Comparison of ENCODE assay signal across 14 cellular contexts in the genomic region with DNA sequence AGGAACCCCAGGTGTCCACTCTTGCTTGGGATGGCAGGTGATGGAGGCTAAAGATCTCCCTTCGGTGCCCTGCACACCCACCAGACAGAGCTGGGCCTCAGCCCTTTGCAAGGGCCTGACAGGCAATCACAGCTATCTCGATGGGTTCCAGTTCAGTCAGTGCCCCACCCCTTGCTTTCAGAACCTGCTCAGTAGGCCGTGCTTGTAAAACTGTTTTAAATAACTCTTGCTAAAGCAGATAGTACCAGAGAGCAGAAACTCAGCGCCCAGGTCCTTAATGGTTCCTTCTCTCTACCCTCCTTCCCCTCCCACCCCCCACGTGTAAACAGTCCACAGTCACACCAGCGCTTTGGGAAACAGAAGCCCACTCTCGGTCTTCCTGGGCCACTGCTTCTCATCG. TPM values are rescaled to one million over a fixed set of nuclear protein-coding genes. Genes with fewer than 3 reads are reported as not detected.
DNase-seq lines count a peak whose midpoint lies in the region; ATAC-seq and TF ChIP-seq lines count a peak whose summit lies in the region.
"Had no signal": no experiment of that assay in that cellular context is flagged by ENCODE, and none has a peak within 500 bp of the region (broad histone marks: within the 10 kb centered on the region; RNA-seq: fewer than 3 reads in every experiment).

No MANE protein-coding gene starts in this region.

- peaks cover 18% of the 10 kb centered on the region for H3K4me1 Mint-ChIP-seq in T-helper 2 cell treated with Interferon-gamma antibody and Interleukin-4, amounts not matched to agents 5 μg/mL and 100 μg/mL, for 36 hours (ENCODE audit: low read depth)
- H3K4me1 Mint-ChIP-seq in glutamatergic neuron (ENCODE audit: low read depth, unreplicated experiment) = peaks cover 3% of the 10 kb centered on the region

- H3K27ac Mint-ChIP-seq in T-helper 2 cell treated with Interferon-gamma antibody and Interleukin-4, amounts not matched to agents 5 μg/mL and 100 μg/mL, for 36 hours = peak overlapping the region; percentile 65
- H3K27ac Mint-ChIP-seq in glutamatergic neuron (ENCODE audit: unreplicated experiment) = no peak overlapping the region

- ATAC-seq in HG03521 (IDR thresholded peaks at IDR 0.05; ENCODE audit: unreplicated experiment) (no peak), GM19035 (IDR thresholded peaks at IDR 0.05; ENCODE audit: unreplicated experiment) (no peak), GM21390 (IDR thresholded peaks at IDR 0.05; ENCODE audit: unreplicated experiment) (no peak)
- ATAC-seq: HCT116 had no signal

- H3K79me2 ChIP-seq in OCI-LY7 (ENCODE audit: insufficient read depth, low read depth, low read length) = no peaks in the 10 kb centered on the region

- H3K9me3 ChIP-seq in OCI-LY7 (ENCODE audit: low read length) (no peaks in the 10 kb centered on the region), prostate gland (no peaks in the 10 kb centered on the region)
- H3K9me3 ChIP-seq: gastrocnemius medialis, SJSA1 had no signal

- H3K27me3 ChIP-seq in prostate gland (replicated peaks; ENCODE audit: insufficient read depth) = no peaks in the 10 kb centered on the region
- H3K27me3 ChIP-seq: SJSA1 had no signal

- no TSS peak for BruUV-seq in OCI-LY7 (replicated peaks; lab: Mats Ljungman, UMichigan)

- no peaks in the 10 kb centered on the region for H4K20me1 ChIP-seq in OCI-LY7 (ENCODE audit: insufficient read depth, low read length)

- H2AFZ ChIP-seq in OCI-LY7 (ENCODE audit: low read length) = peak overlapping the region; percentile 85; the same call in 1 of the 2 replicates

- TF ChIP-seq CTCF in OCI-LY7 (conservative IDR thresholded peaks at IDR 0.05; ENCODE audit: low read length) = no peak
- no peak for TF ChIP-seq CTCF in glutamatergic neuron (IDR thresholded peaks at IDR 0.05; ENCODE audit: partially characterized antibody, unreplicated experiment)
- no peak for TF ChIP-seq CTCF in prostate gland (IDR thresholded peaks at IDR 0.05)

- H3K4me1 ChIP-seq in OCI-LY7 (ENCODE audit: insufficient read depth, low read length, poor library complexity, severe bottlenecking) (peaks cover 4% of the 10 kb centered on the region), prostate gland (replicated peaks) (peaks cover 14% of the 10 kb centered on the region)
- H3K4me1 ChIP-seq: gastrocnemius medialis had no signal

- intact Hi-C loops in OCI-LY7 (cut with micrococcal nuclease; ENCODE audit: unreplicated experiment) (no loop called here), prostate gland (cut with DNase I) (no loop called here)

- POLR2A ChIA-PET in OCI-LY7 (lab: Charles Lee) = no interaction called here

- H3K36me3 ChIP-seq in OCI-LY7 (ENCODE audit: insufficient read depth, low read length) (no peaks in the 10 kb centered on the region), prostate gland (no peaks in the 10 kb centered on the region)
- H3K36me3 ChIP-seq: gastrocnemius medialis, SJSA1 had no signal

- H3K9me2 ChIP-seq in OCI-LY7 (ENCODE audit: insufficient read depth, low read length) = no peaks in the 10 kb centered on the region

- H3K4me2 ChIP-seq in OCI-LY7 (ENCODE audit: low read length) = no peak overlapping the region

- CTCF ChIA-PET in OCI-LY7 (lab: Charles Lee; ENCODE audit: unreplicated experiment) = no interaction called here

- no peaks in the 10 kb centered on the region for H3K36me3 Mint-ChIP-seq in T-helper 2 cell treated with Interferon-gamma antibody and Interleukin-4, amounts not matched to agents 5 μg/mL and 100 μg/mL, for 36 hours (ENCODE audit: low read depth)
- no peaks in the 10 kb centered on the region for H3K36me3 Mint-ChIP-seq in glutamatergic neuron (ENCODE audit: unreplicated experiment)

- H3K27ac ChIP-seq in OCI-LY7 (ENCODE audit: low read depth, low read length, poor library complexity, severe bottlenecking) (no peak overlapping the region), prostate gland (peak overlapping the region; percentile 57 to 76)
- H3K27ac ChIP-seq: gastrocnemius medialis, SJSA1, VCaP had no signal

- H3K27me3 Mint-ChIP-seq in T-helper 2 cell treated with Interferon-gamma antibody and Interleukin-4, amounts not matched to agents 5 μg/mL and 100 μg/mL, for 36 hours (ENCODE audit: low read depth) = no peaks in the 10 kb centered on the region
- peaks cover 6% of the 10 kb centered on the region for H3K27me3 Mint-ChIP-seq in glutamatergic neuron (ENCODE audit: unreplicated experiment)

- no peak overlapping the region for H3K4me3 ChIP-seq in OCI-LY7 (ENCODE audit: low read depth, low read length, poor library complexity, severe bottlenecking)
- no peak overlapping the region for H3K4me3 ChIP-seq in prostate gland
- H3K4me3 ChIP-seq: gastrocnemius medialis, SJSA1 had no signal

- peak overlapping the region; percentile 67 for H3K4me3 Mint-ChIP-seq in T-helper 2 cell treated with Interferon-gamma antibody and Interleukin-4, amounts not matched to agents 5 μg/mL and 100 μg/mL, for 36 hours
- H3K4me3 Mint-ChIP-seq in glutamatergic neuron (ENCODE audit: unreplicated experiment) = peak overlapping the region; percentile 61

- peak; percentile 17 for TF ChIP-seq POLR2A in prostate gland (IDR thresholded peaks at IDR 0.05)

- DNase-seq in T-helper 2 cell treated with Interferon-gamma antibody and Interleukin-4, amounts not matched to agents 5 μg/mL and 100 μg/mL, for 36 hours (ENCODE audit: low spot score) = no peak
- DNase-seq in T-helper 2 cell (no peak), OCI-LY7 (ENCODE audit: low spot score) (no peak), glutamatergic neuron (no peak), prostate gland (ENCODE audit: low spot score) (peak; percentile 64)
- DNase-seq: 8988T; effector memory CD4-positive, alpha-beta T cell had no signal

- 57% methylated on average over 8 of the region's 8 CpGs for WGBS in prostate gland

- H3K9me3 Mint-ChIP-seq in T-helper 2 cell treated with Interferon-gamma antibody and Interleukin-4, amounts not matched to agents 5 μg/mL and 100 μg/mL, for 36 hours = no peaks in the 10 kb centered on the region
- peaks cover 9% of the 10 kb centered on the region for H3K9me3 Mint-ChIP-seq in glutamatergic neuron (ENCODE audit: unreplicated experiment)

RNA-seq across cellular contexts. Expression of a gene that starts 39.2 kb away (rescaled TPM):
- 0.03 TPM in 2 replicates for total RNA-seq in OCI-LY7 (2014; rRNA removed; shearing (Covaris generic))
- total RNA-seq in OCI-LY7 (2022) (not detected in 2 replicates), glutamatergic neuron (ENCODE audit: unreplicated experiment) (0.25 TPM), prostate gland (10 to 100 TPM; 30.8 to 45.9 TPM)
- total RNA-seq: SJSA1 had no signal

RNA-seq across cellular contexts. Expression of a gene that starts 52.9 kb away (rescaled TPM):
- total RNA-seq in OCI-LY7 (2014; rRNA removed; shearing (Covaris generic)) = 33.2 and 35.1 TPM in 2 replicates
- total RNA-seq in OCI-LY7 (2022) (47.8 and 56.0 TPM in 2 replicates), glutamatergic neuron (ENCODE audit: unreplicated experiment) (16.2 TPM), prostate gland (10 to 100 TPM; 35.4 to 42.5 TPM)

Comparison
In these comparisons a context has a peak if more than half of its experiments do, and no peak if none do; other contexts are left out.
1. RNA of a gene that starts 39.2 kb away (total RNA-seq): 30.8 to 45.9 TPM in prostate gland; 0.25 TPM in glutamatergic neuron (single experiment) and 0.03 TPM in OCI-LY7; every median in the first group is over 10 times any median in the second.